In genomic region chr18:55473078-55473477, GRCh38 we compare ENCODE assay signal across 34 cellular contexts.
"Had no signal": no experiment of that assay in that cellular context is flagged by ENCODE, and none has a peak within 500 bp of the region (broad histone marks: within the 10 kb centered on the region; RNA-seq: fewer than 3 reads in every experiment).

No MANE protein-coding gene starts in this region.

- ATAC-seq: body of pancreas; left cardiac atrium; naive thymus-derived CD4-positive, alpha-beta T cell; psoas muscle; stimulated activated memory B cell treated with anti-CD40 and anti-IgM and Interleukin-4, amounts not matched to agents 10 μg/mL and 1 μg/mL and 100 μg/mL, for 72 hours had no signal

- H3K27me3 ChIP-seq: adrenal gland, body of pancreas, colonic mucosa, esophagus squamous epithelium, right atrium auricular region, stomach, suprapubic skin, tibial artery had no signal

- DNase-seq: activated CD4-positive, alpha-beta T cell treated with anti-CD3 and anti-CD28 coated beads for 4 hours; activated CD4-positive, alpha-beta T cell treated with anti-CD3 and anti-CD28 coated beads, Interleukin-2, amount 50 U/mL, for 4 hours; activated effector memory CD4-positive, alpha-beta T cell treated with anti-CD3 and anti-CD28 coated beads, Interleukin-2, amount 50 U/mL, for 16 hours; activated naive CD4-positive, alpha-beta T cell treated with anti-CD3 and anti-CD28 coated beads for 36 hours; activated naive CD8-positive, alpha-beta T cell treated with anti-CD3 and anti-CD28 coated beads for 36 hours; activated T-cell treated with anti-CD3 and anti-CD28 coated beads for 4 hours; adrenal gland; aorta; body of pancreas; cerebellar nuclear complex; colonic mucosa; effector CD8-positive, alpha-beta T cell; esophagus squamous epithelium; islet precursor cell; left cardiac atrium; mammary epithelial cell; midbrain; naive thymus-derived CD4-positive, alpha-beta T cell; occipital lobe; psoas muscle; stimulated activated CD4-positive, alpha-beta T cell treated with anti-CD3 and anti-CD28 coated beads, Interleukin-1b, Interleukin-23, amount 100 ng/mL, for 48 hours; stimulated activated CD4-positive, alpha-beta T cell treated with anti-CD3 and anti-CD28 coated beads, Interleukin-4, amount 100 ng/mL, for 4 hours; stimulated activated CD8-positive, alpha-beta memory T cell treated with anti-CD3 and anti-CD28 coated beads, Interleukin-4, amount 100 ng/mL, for 48 hours; stomach; tibial artery had no signal

- H3K36me3 Mint-ChIP-seq: activated naive CD8-positive, alpha-beta T cell treated with anti-CD3 and anti-CD28 coated beads for 36 hours; stimulated activated memory B cell treated with anti-CD40 and anti-IgM and Interleukin-4, amounts not matched to agents 10 μg/mL and 1 μg/mL and 100 μg/mL, for 72 hours had no signal

- H3K4me1 ChIP-seq: body of pancreas, colonic mucosa, parathyroid adenoma, right atrium auricular region had no signal

- H3K4me3 Mint-ChIP-seq: activated naive CD4-positive, alpha-beta T cell treated with anti-CD3 and anti-CD28 coated beads for 36 hours; activated naive CD8-positive, alpha-beta T cell treated with anti-CD3 and anti-CD28 coated beads for 36 hours; activated T-helper 1 cell treated with anti-CD3 and anti-CD28 coated beads, Interleukin-12 subunit alpha, Interleukin-12 subunit beta, Interleukin-2, Interleukin-4 antibody, amounts not matched to agents 30 ng/mL and 10 ng/mL and 1 ng/mL, durations not matched to agents 14 hours and 24 hours and 36 hours; naive thymus-derived CD4-positive, alpha-beta T cell; neural crest cell; stimulated activated memory B cell treated with anti-CD40 and anti-IgM and Interleukin-4, amounts not matched to agents 10 μg/mL and 1 μg/mL and 100 μg/mL, for 72 hours; T-helper 2 cell treated with Interferon-gamma antibody and Interleukin-4, amounts not matched to agents 5 μg/mL and 100 μg/mL, for 36 hours had no signal

- H3K27ac ChIP-seq: adrenal gland, body of pancreas, colonic mucosa, epithelial cell of prostate, esophagus squamous epithelium, parathyroid adenoma, psoas muscle, right atrium auricular region, stomach, suprapubic skin, tibial artery had no signal

- H3K27ac Mint-ChIP-seq: activated naive CD4-positive, alpha-beta T cell treated with anti-CD3 and anti-CD28 coated beads for 36 hours; activated naive CD8-positive, alpha-beta T cell treated with anti-CD3 and anti-CD28 coated beads for 36 hours; activated T-helper 1 cell treated with anti-CD3 and anti-CD28 coated beads, Interleukin-12 subunit alpha, Interleukin-12 subunit beta, Interleukin-2, Interleukin-4 antibody, amounts not matched to agents 30 ng/mL and 10 ng/mL and 1 ng/mL, durations not matched to agents 14 hours and 24 hours and 36 hours; naive thymus-derived CD4-positive, alpha-beta T cell; stimulated activated memory B cell treated with anti-CD40 and anti-IgM and Interleukin-4, amounts not matched to agents 10 μg/mL and 1 μg/mL and 100 μg/mL, for 72 hours; T-helper 2 cell treated with Interferon-gamma antibody and Interleukin-4, amounts not matched to agents 5 μg/mL and 100 μg/mL, for 36 hours had no signal

- H3K9me3 Mint-ChIP-seq: activated naive CD4-positive, alpha-beta T cell treated with anti-CD3 and anti-CD28 coated beads for 36 hours; activated naive CD8-positive, alpha-beta T cell treated with anti-CD3 and anti-CD28 coated beads for 36 hours; activated T-helper 1 cell treated with anti-CD3 and anti-CD28 coated beads, Interleukin-12 subunit alpha, Interleukin-12 subunit beta, Interleukin-2, Interleukin-4 antibody, amounts not matched to agents 30 ng/mL and 10 ng/mL and 1 ng/mL, durations not matched to agents 14 hours and 24 hours and 36 hours; naive thymus-derived CD4-positive, alpha-beta T cell; neural crest cell; stimulated activated memory B cell treated with anti-CD40 and anti-IgM and Interleukin-4, amounts not matched to agents 10 μg/mL and 1 μg/mL and 100 μg/mL, for 72 hours; T-helper 2 cell treated with Interferon-gamma antibody and Interleukin-4, amounts not matched to agents 5 μg/mL and 100 μg/mL, for 36 hours had no signal

- H3K4me3 ChIP-seq: adrenal gland, body of pancreas, colonic mucosa, esophagus squamous epithelium, psoas muscle, right atrium auricular region, smooth muscle cell, stomach, suprapubic skin, tibial artery had no signal

- H3K4me2 ChIP-seq: smooth muscle cell had no signal

- H3K27me3 Mint-ChIP-seq: stimulated activated memory B cell treated with anti-CD40 and anti-IgM and Interleukin-4, amounts not matched to agents 10 μg/mL and 1 μg/mL and 100 μg/mL, for 72 hours had no signal

- H2AFZ ChIP-seq: parathyroid adenoma had no signal

- H3K36me3 ChIP-seq: adrenal gland, colonic mucosa, esophagus squamous epithelium, right atrium auricular region, stomach, suprapubic skin, tibial artery had no signal
